27 cellular contexts compared by ENCODE assay signal in the genomic region with DNA sequence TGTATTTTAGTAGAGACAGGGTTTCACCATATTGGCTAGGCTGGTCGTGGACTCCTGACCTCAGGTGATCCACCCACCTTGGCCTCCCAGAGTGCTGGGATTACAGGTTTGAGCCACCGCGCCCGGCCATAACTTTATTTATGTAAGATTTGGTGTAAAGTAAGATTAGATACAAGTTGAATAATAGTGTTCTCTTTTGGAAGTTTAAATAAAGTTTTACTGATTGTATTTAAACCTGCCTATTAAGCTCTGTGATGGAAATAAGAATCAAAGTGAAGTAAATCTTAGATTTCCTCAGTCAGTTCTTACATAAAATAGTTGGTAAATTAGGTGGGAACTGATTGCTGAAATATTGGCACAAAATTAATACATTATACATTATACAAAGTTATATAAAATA.
"Had no signal": no experiment of that assay in that cellular context is flagged by ENCODE, and none has a peak within 500 bp of the region (broad histone marks: within the 10 kb centered on the region; RNA-seq: fewer than 3 reads in every experiment).

No MANE protein-coding gene starts in this region.

- H3K27me3 ChIP-seq: colonic mucosa, dorsolateral prefrontal cortex, esophagus muscularis mucosa, esophagus squamous epithelium, foreskin keratinocyte, gastrocnemius medialis, gastroesophageal sphincter, heart left ventricle, heart right ventricle, hepatocyte had no signal

- H3K4me3 Mint-ChIP-seq: dendritic cell treated with granulocyte-macrophage colony-stimulating factor and Interleukin-4, amounts not matched to agents 40 ng/mL and 50 ng/mL, for 4 days; effector memory CD8-positive, alpha-beta T cell; endodermal cell had no signal

- ATAC-seq: effector memory CD8-positive, alpha-beta T cell; esophagus mucosa; foreskin keratinocyte; gastrocnemius medialis; gastroesophageal sphincter; heart left ventricle; heart right ventricle had no signal

- H3K4me3 ChIP-seq: colonic mucosa, coronary artery, dorsolateral prefrontal cortex, esophagus muscularis mucosa, esophagus squamous epithelium, gastrocnemius medialis, gastroesophageal sphincter, heart left ventricle, heart right ventricle, hepatocyte had no signal

- H3K9me3 Mint-ChIP-seq: dendritic cell treated with granulocyte-macrophage colony-stimulating factor and Interleukin-4, amounts not matched to agents 40 ng/mL and 50 ng/mL, for 4 days; effector memory CD8-positive, alpha-beta T cell; endodermal cell had no signal

- H3K4me1 ChIP-seq: colonic mucosa, esophagus squamous epithelium, foreskin keratinocyte had no signal

- H2AFZ ChIP-seq: hepatocyte had no signal

- H3K9me3 ChIP-seq: colonic mucosa, esophagus muscularis mucosa, esophagus squamous epithelium, gastrocnemius medialis, gastroesophageal sphincter, heart left ventricle, heart right ventricle had no signal

- DNase-seq: colonic mucosa; cortex of kidney; dermis blood vessel endothelial cell; dorsolateral prefrontal cortex; effector CD4-positive, alpha-beta T cell; effector CD8-positive, alpha-beta T cell; effector memory CD4-positive, alpha-beta T cell; effector memory CD8-positive, alpha-beta T cell; endodermal cell; erythroblast; esophagus squamous epithelium; foreskin fibroblast; foreskin keratinocyte; foreskin melanocyte; gastrocnemius medialis; glutamatergic neuron; head of caudate nucleus; heart left ventricle; heart right ventricle had no signal

- H3K36me3 ChIP-seq: colonic mucosa had no signal

- H3K27me3 Mint-ChIP-seq: dendritic cell treated with granulocyte-macrophage colony-stimulating factor and Interleukin-4, amounts not matched to agents 40 ng/mL and 50 ng/mL, for 4 days; effector memory CD8-positive, alpha-beta T cell had no signal

- H3K27ac ChIP-seq: colonic mucosa, coronary artery, dorsolateral prefrontal cortex, epithelial cell of prostate, esophagus muscularis mucosa, esophagus squamous epithelium, foreskin keratinocyte, gastrocnemius medialis, gastroesophageal sphincter, heart left ventricle, heart right ventricle, hepatocyte had no signal

- H3K4me2 ChIP-seq: hepatocyte had no signal

- H3K27ac Mint-ChIP-seq: dendritic cell treated with granulocyte-macrophage colony-stimulating factor and Interleukin-4, amounts not matched to agents 40 ng/mL and 50 ng/mL, for 4 days; effector memory CD8-positive, alpha-beta T cell; endodermal cell had no signal

- FAIRE-seq: endothelial cell of umbilical vein had no signal
